ENCODE assay signal across 20 cellular contexts in the genomic region with DNA sequence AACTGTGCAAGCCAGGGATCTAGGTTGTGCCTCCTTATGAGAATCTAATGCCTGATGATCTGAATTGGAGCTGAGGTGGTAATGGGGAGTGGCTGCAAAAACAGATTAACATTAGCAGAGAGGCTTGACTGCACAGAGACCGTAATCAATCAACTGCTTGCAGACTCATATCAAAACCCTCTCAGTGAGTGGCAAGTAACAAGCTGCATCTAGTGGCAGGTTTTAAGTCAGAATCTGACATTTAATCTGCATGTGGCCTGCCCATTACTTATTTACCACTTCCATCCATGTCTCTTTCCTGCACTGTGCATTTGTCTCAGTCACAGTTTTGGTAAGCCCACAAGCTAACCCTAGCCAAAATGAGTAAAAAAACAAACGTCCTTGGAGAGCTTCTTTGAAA. TPM values are rescaled to one million over a fixed set of nuclear protein-coding genes. Genes with fewer than 3 reads are reported as not detected.
A peak's percentile ranks its signal among the peaks of the same experiment; 100 is the strongest.
DNase-seq lines count a peak whose midpoint lies in the region; ATAC-seq, FAIRE-seq and TF ChIP-seq lines count a peak whose summit lies in the region.
"Had no signal": no experiment of that assay in that cellular context is flagged by ENCODE, and none has a peak within 500 bp of the region (broad histone marks: within the 10 kb centered on the region; RNA-seq: fewer than 3 reads in every experiment).

No MANE protein-coding gene starts in this region.

- H3K9ac ChIP-seq in H9 (ENCODE audit: extremely low read depth, insufficient read length, low read length) = no peak overlapping the region

- WGBS in small intestine, 3 donors = 51 to 78% (median 66%) methylated on average over 2 of the region's 2 CpGs
- WGBS in H9 (ENCODE audit: extremely low coverage, insufficient read length, low lambda C conversion rate) = no CpG with 5 or more reads among the region's 2 CpGs

- intact Hi-C loops in activated CD4-positive, alpha-beta memory T cell treated with anti-CD3 and anti-CD28 coated beads for 36 hours (cut with micrococcal nuclease) = loop anchor here (1.0 kb wide), 2 partner anchors 11 to 153 kb away; partner anchors contain the start of gene C11orf58

- ATAC-seq in HG02642 (IDR thresholded peaks at IDR 0.05; ENCODE audit: poor library complexity, unreplicated experiment) (peak; percentile 46), HG03442 (IDR thresholded peaks at IDR 0.05; ENCODE audit: unreplicated experiment) (no peak)
- ATAC-seq: right cardiac atrium, Right ventricle myocardium inferior, T-cell had no signal

- H3K27ac ChIP-seq in small intestine (ENCODE audit: low read depth in 1 of 2, low read length in 1 of 2) (no peak overlapping the region), H9 (ENCODE audit: insufficient read length, low read depth, low read length) (no peak overlapping the region)
- H3K27ac ChIP-seq: esophagus squamous epithelium, tibial artery had no signal

- peaks cover 53% of the 10 kb centered on the region for H3K36me3 Mint-ChIP-seq in activated CD4-positive, alpha-beta memory T cell treated with anti-CD3 and anti-CD28 coated beads for 36 hours
- peaks cover 68 to 92% (median 92%) of the 10 kb centered on the region in 3 experiments for H3K36me3 Mint-ChIP-seq in H9 (ENCODE audit: insufficient read depth in 1 of 3, low read depth in 3 of 3)

- no peak overlapping the region for H2BK20ac ChIP-seq in H9 (ENCODE audit: low read depth, low read length, poor library complexity, severe bottlenecking)

- no peak overlapping the region for H2BK5ac ChIP-seq in H9 (ENCODE audit: insufficient read length, low read length)

- no peak overlapping the region for H2AFZ ChIP-seq in H9 (ENCODE audit: low read length)

- no peak overlapping the region for H3K18ac ChIP-seq in H9 (ENCODE audit: insufficient read length, low read depth, low read length)

- H3K27me3 ChIP-seq in small intestine (ENCODE audit: control insufficient read depth in 2 of 2, insufficient read depth in 2 of 2, low read length in 2 of 2) = no peaks in the 10 kb centered on the region
- H3K27me3 ChIP-seq in H9 (ENCODE audit: insufficient read depth, low read length) = no peaks in the 10 kb centered on the region
- H3K27me3 ChIP-seq: esophagus squamous epithelium, tibial artery had no signal

- H2BK15ac ChIP-seq in H9 (ENCODE audit: low read depth, low read length) = no peak overlapping the region

- H3K14ac ChIP-seq in H9 (ENCODE audit: insufficient read depth, low read length) = no peak overlapping the region

- no peak overlapping the region for H2BK12ac ChIP-seq in H9 (ENCODE audit: insufficient read length, low read depth, low read length)

- FAIRE-seq in small intestine (lab: Jason Lieb, UNC) = no peak

- H3K23ac ChIP-seq in H9 (ENCODE audit: insufficient read length, low read depth, low read length) = no peak overlapping the region

- H2BK120ac ChIP-seq in H9 (ENCODE audit: low read depth, low read length, poor library complexity, severe bottlenecking) = no peak overlapping the region

- peaks cover 2% of the 10 kb centered on the region; the same call in 1 of the 2 replicates for H3K79me2 ChIP-seq in H9 (ENCODE audit: insufficient read depth, low read length)

- no peaks in the 10 kb centered on the region for H4K20me1 ChIP-seq in H9 (ENCODE audit: control insufficient read depth, insufficient read depth, insufficient read length)

- H3K4ac ChIP-seq in H9 (ENCODE audit: low read depth, low read length) = no peak overlapping the region

- H3K56ac ChIP-seq in H9 (ENCODE audit: insufficient read length, low read depth, low read length) = no peak overlapping the region

- no peak overlapping the region for H2AK5ac ChIP-seq in H9 (ENCODE audit: insufficient read length, low read length)

- no peaks in the 10 kb centered on the region for H3K27me3 Mint-ChIP-seq in activated CD4-positive, alpha-beta memory T cell treated with anti-CD3 and anti-CD28 coated beads for 36 hours
- no peaks in the 10 kb centered on the region for H3K27me3 Mint-ChIP-seq in H9 (ENCODE audit: low read depth)
- H3K27me3 Mint-ChIP-seq: activated naive CD4-positive, alpha-beta T cell treated with anti-CD3 and anti-CD28 coated beads, Interleukin-2, amount 10 ng/mL, durations not matched to agents 7 days and 5 days; CD8-positive, alpha-beta memory T cell; memory B cell; T-cell had no signal

- no peak overlapping the region for H4K8ac ChIP-seq in H9 (replicated peaks; ENCODE audit: insufficient read length, low read depth, low read length)

- no peak for TF ChIP-seq CTCF in H9 (conservative IDR thresholded peaks at IDR 0.05)

- H3K27ac Mint-ChIP-seq in activated CD4-positive, alpha-beta memory T cell treated with anti-CD3 and anti-CD28 coated beads for 36 hours = peak overlapping the region; percentile 80
- H3K27ac Mint-ChIP-seq in H9 = no peak overlapping the region
- H3K27ac Mint-ChIP-seq: activated naive CD4-positive, alpha-beta T cell treated with anti-CD3 and anti-CD28 coated beads, Interleukin-2, amount 10 ng/mL, durations not matched to agents 7 days and 5 days; memory B cell had no signal

- H3T11ph ChIP-seq in H9 (ENCODE audit: low read length) = no peak overlapping the region

- H3K9me3 Mint-ChIP-seq in activated CD4-positive, alpha-beta memory T cell treated with anti-CD3 and anti-CD28 coated beads for 36 hours = no peaks in the 10 kb centered on the region
- 0 out of 5 replicates have a peak, but pooled peaks cover 0 to 2% of the 10 kb centered on the region in 2 experiments for H3K9me3 Mint-ChIP-seq in H9
- H3K9me3 Mint-ChIP-seq: activated naive CD4-positive, alpha-beta T cell treated with anti-CD3 and anti-CD28 coated beads, Interleukin-2, amount 10 ng/mL, durations not matched to agents 7 days and 5 days; CD8-positive, alpha-beta memory T cell; memory B cell; T-cell had no signal

- no peaks in the 10 kb centered on the region for H3K23me2 ChIP-seq in H9 (ENCODE audit: insufficient read length, low read depth, low read length, poor library complexity, severe bottlenecking)

- CTCF ChIA-PET in activated CD4-positive, alpha-beta memory T cell treated with anti-CD3 and anti-CD28 coated beads for 36 hours (lab: Charles Lee) = interaction anchor here (1.1 to 1.5 kb wide), 4 partner anchors 10 to 70 kb away, joined by 3 to 4 read pairs (median 3); no protein-coding TSS in a partner anchor

- H3K36me3 ChIP-seq in small intestine (ENCODE audit: control insufficient read depth in 2 of 2, insufficient read depth in 2 of 2, low read length in 2 of 2) = peaks cover 22 to 24% of the 10 kb centered on the region in 2 donors

- no peak overlapping the region for H4K91ac ChIP-seq in H9 (ENCODE audit: insufficient read length, low read depth, low read length)

- no peaks in the 10 kb centered on the region for H3K4me1 ChIP-seq in small intestine (ENCODE audit: control insufficient read depth in 2 of 2, insufficient read depth in 1 of 2, low read depth in 1 of 2, low read length in 1 of 2)
- H3K4me1 ChIP-seq in H9 (ENCODE audit: insufficient read depth, low read length) = no peaks in the 10 kb centered on the region

- H3K4me2 ChIP-seq in H9 (ENCODE audit: insufficient read depth, insufficient read length, low read length) = no peak overlapping the region

- no peak overlapping the region for H4K5ac ChIP-seq in H9 (ENCODE audit: insufficient read length, low read depth, low read length)

- H3K4me1 Mint-ChIP-seq in activated CD4-positive, alpha-beta memory T cell treated with anti-CD3 and anti-CD28 coated beads for 36 hours (ENCODE audit: low read depth) = peaks cover 38% of the 10 kb centered on the region
- peaks cover under 1 to 3% of the 10 kb centered on the region in 2 experiments; a peak in 1 of 4 replicates for H3K4me1 Mint-ChIP-seq in H9

- no peaks in the 10 kb centered on the region for H3K79me1 ChIP-seq in H9 (ENCODE audit: insufficient read depth, low read depth, low read length, poor library complexity, severe bottlenecking)

- POLR2A ChIA-PET in activated CD4-positive, alpha-beta memory T cell treated with anti-CD3 and anti-CD28 coated beads for 36 hours (lab: Charles Lee) = interaction anchor here (1.4 to 2.8 kb wide), 4 partner anchors 8 to 171 kb away, joined by 3 to 28 read pairs (median 4); partner anchors contain the start of gene C11orf58

- peak; percentile 13 for DNase-seq in stimulated activated CD4-positive, alpha-beta T cell treated with anti-CD3 and anti-CD28 coated beads, Interleukin-1b, Interleukin-23, amount 100 ng/mL, for 48 hours
- no peak for DNase-seq in stimulated activated CD4-positive, alpha-beta T cell treated with anti-CD3 and anti-CD28 coated beads, Interleukin-4, amount 100 ng/mL, for 4 hours
- DNase-seq in activated CD4-positive, alpha-beta memory T cell treated with anti-CD3 and anti-CD28 coated beads for 36 hours = peak; percentile 29
- DNase-seq in small intestine = no peak
- no peak for DNase-seq in H9
- DNase-seq: activated naive CD4-positive, alpha-beta T cell treated with anti-CD3 and anti-CD28 coated beads, Interleukin-2, amount 10 ng/mL, durations not matched to agents 7 days and 5 days; CD8-positive, alpha-beta memory T cell; effector memory CD4-positive, alpha-beta T cell; esophagus squamous epithelium; NCI-H1105; NCI-H2081 treated with DMSO at 0.1 percent for 48 hours; NCI-H510A treated with DMSO at 0.1 percent for 48 hours; right cardiac atrium; T-cell; tibial artery had no signal

- H3K9me3 ChIP-seq in small intestine (ENCODE audit: control insufficient read depth, low read depth) (no peaks in the 10 kb centered on the region), H9 (ENCODE audit: control insufficient read depth, low read depth, low read length) (no peaks in the 10 kb centered on the region)
- H3K9me3 ChIP-seq: esophagus squamous epithelium, HAP-1, tibial artery had no signal

- no peak overlapping the region for H3K4me3 Mint-ChIP-seq in activated CD4-positive, alpha-beta memory T cell treated with anti-CD3 and anti-CD28 coated beads for 36 hours
- H3K4me3 Mint-ChIP-seq in H9 = no peak overlapping the region
- H3K4me3 Mint-ChIP-seq: activated naive CD4-positive, alpha-beta T cell treated with anti-CD3 and anti-CD28 coated beads, Interleukin-2, amount 10 ng/mL, durations not matched to agents 7 days and 5 days; CD8-positive, alpha-beta memory T cell; memory B cell; T-cell had no signal

- H3K4me3 ChIP-seq in small intestine (ENCODE audit: low read depth in 1 of 2, low read length in 2 of 2) = no peak overlapping the region
- H3K4me3 ChIP-seq: esophagus squamous epithelium, HAP-1, tibial artery had no signal

RNA-seq across cellular contexts. Expression of gene C11orf58, which starts 11.2 kb away (rescaled TPM):
- 100 to 1,000 TPM; 132 to 134 TPM for total RNA-seq in activated CD4-positive, alpha-beta memory T cell treated with anti-CD3 and anti-CD28 coated beads for 36 hours
- polyA plus RNA-seq in small intestine = 100 to 1,000 TPM in 1 of 3 donors, 10 to 100 TPM in 2; 50.8 to 109 (median 90.2) TPM
- total RNA-seq in H9 (2021) = 165 and 169 TPM in 2 replicates

Comparison
In these comparisons a context has a peak if more than half of its experiments do, and no peak if none do; other contexts are left out.
1. DNase-seq: peak in stimulated activated CD4-positive, alpha-beta T cell treated with anti-CD3 and anti-CD28 coated beads, Interleukin-1b, Interleukin-23, amount 100 ng/mL, for 48 hours (single experiment) and activated CD4-positive, alpha-beta memory T cell treated with anti-CD3 and anti-CD28 coated beads for 36 hours (single experiment); none in stimulated activated CD4-positive, alpha-beta T cell treated with anti-CD3 and anti-CD28 coated beads, Interleukin-4, amount 100 ng/mL, for 4 hours (0 of 2), small intestine (single experiment) and H9 (single experiment).